In the genomic region with DNA sequence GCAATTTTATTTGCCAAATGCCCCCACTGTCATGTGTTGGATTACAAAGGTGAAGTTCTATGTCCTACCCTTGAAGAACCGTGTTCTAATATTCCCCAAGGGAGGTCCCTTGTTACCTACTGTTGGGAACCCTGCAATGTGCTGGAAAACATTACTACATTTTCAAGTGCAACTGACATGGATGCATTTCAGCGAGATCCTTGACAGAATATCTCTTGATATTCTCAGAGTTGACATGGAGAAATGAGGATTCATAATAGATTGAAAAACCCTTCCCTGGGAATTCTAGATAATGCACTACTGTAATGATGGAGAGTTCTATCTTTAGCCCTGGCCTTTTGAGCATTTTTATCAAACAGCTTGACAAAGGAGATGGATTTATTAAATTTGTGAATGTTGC, we compare ENCODE assay signal across 26 cellular contexts.
DNase-seq lines count a peak whose midpoint lies in the region; ATAC-seq, FAIRE-seq and TF ChIP-seq lines count a peak whose summit lies in the region.
"Had no signal": no experiment of that assay in that cellular context is flagged by ENCODE, and none has a peak within 500 bp of the region (broad histone marks: within the 10 kb centered on the region; RNA-seq: fewer than 3 reads in every experiment).

No MANE protein-coding gene starts in this region.

- intact Hi-C loops in Right ventricle myocardium inferior (cut with DNase I) (no loop called here), left cardiac atrium (cut with DNase I) (no loop called here), heart left ventricle (cut with DNase I) (no loop called here), cardiac septum (cut with DNase I) (no loop called here), left ventricle myocardium superior (cut with micrococcal nuclease) (no loop called here)

- H3K4me3 ChIP-seq in heart left ventricle (no peak overlapping the region), HEK293 (ENCODE audit: low read depth, low read length) (no peak overlapping the region)
- H3K4me3 ChIP-seq: A549, BLaER1, GM12878 had no signal

- 31 to 44% (median 39%) methylated on average over 2 of the region's 2 CpGs for WGBS in heart left ventricle, 4 donors

- H3K27ac ChIP-seq in heart left ventricle (peak overlapping the region in 5 of 12 donors; percentile 16 to 47 (median 39)), HEK293 (ENCODE audit: extremely low read depth, low read depth, low read length) (no peak overlapping the region)
- H3K27ac ChIP-seq: 22Rv1, A549, BLaER1 had no signal

- POLR2A ChIA-PET in HEK293 (lab: Yijun Ruan, JAX), result no interaction called here

- H3K9me3 ChIP-seq in heart left ventricle, result no peaks in the 10 kb centered on the region
- no peaks in the 10 kb centered on the region for H3K9me3 ChIP-seq in HEK293 (ENCODE audit: control insufficient read depth, insufficient read depth, low read depth, low read length)
- H3K9me3 ChIP-seq: A549, BLaER1 had no signal

- DNase-seq in Right ventricle myocardium inferior (ENCODE audit: missing footprints) (no peak), left cardiac atrium (no peak), heart left ventricle (no peak), cardiac septum (ENCODE audit: low spot score) (no peak), left ventricle myocardium superior (no peak), GM12892 (ENCODE audit: insufficient read length) (no peak)
- DNase-seq in central memory CD4-positive, alpha-beta T cell, result no peak
- DNase-seq: AML-193; C1 segment of cervical spinal cord; CD4-positive, alpha-beta memory T cell; CD4-positive, CD25-positive, alpha-beta regulatory T cell; CD8-positive, alpha-beta memory T cell; COR-L47; DMS 273 treated with DMSO at 0.1 percent for 48 hours; DMS153; DMS53; DMS79; DND-41; EL; GDM1 had no signal

- no peaks in the 10 kb centered on the region for H3K36me3 ChIP-seq in heart left ventricle
- H3K36me3 ChIP-seq in HEK293 (ENCODE audit: control insufficient read depth in 2 of 2, insufficient read depth in 1 of 2, low read length in 2 of 2), result no peaks in the 10 kb centered on the region
- H3K36me3 ChIP-seq: BLaER1 had no signal

- no peak for FAIRE-seq in GM12892 (lab: Jason Lieb, UNC)
- FAIRE-seq: A549, GM12878, GM19239 had no signal

- no peaks in the 10 kb centered on the region for H3K27me3 ChIP-seq in heart left ventricle
- H3K27me3 ChIP-seq: BLaER1 had no signal

- no peak for TF ChIP-seq CTCF in heart left ventricle (IDR thresholded peaks at IDR 0.05)
- TF ChIP-seq CTCF in HEK293 (tag by site-specific recombination; IDR thresholded peaks at IDR 0.05), result no peak

- TF ChIP-seq POLR2A in heart left ventricle (IDR thresholded peaks at IDR 0.05) (no peak), GM12892 (IDR thresholded peaks at IDR 0.05; ENCODE audit: low read depth, low read length) (no peak)

- H3K4me1 ChIP-seq in heart left ventricle (peaks cover 0 to 61% (median 32%) of the 10 kb centered on the region in 12 donors), HEK293 (ENCODE audit: control insufficient read depth, insufficient read depth, low read length) (no peaks in the 10 kb centered on the region; the same call in 1 of the 2 replicates)
- H3K4me1 ChIP-seq: A549 had no signal

- CTCF ChIA-PET in HEK293 (lab: Yijun Ruan, JAX), result no interaction called here

- ATAC-seq in Right ventricle myocardium inferior (peak; percentile 15), left cardiac atrium (no peak), heart left ventricle (peak in 3 of 4 donors; percentile 34 to 68 (median 62)), left ventricle myocardium superior (peak; percentile 62)
- ATAC-seq: A549 had no signal

TF ChIP-seq in HEK293, 187 proteins besides CTCF, POLR2A, EP300 and RAD21:
- TF ChIP-seq, protein P1, sequence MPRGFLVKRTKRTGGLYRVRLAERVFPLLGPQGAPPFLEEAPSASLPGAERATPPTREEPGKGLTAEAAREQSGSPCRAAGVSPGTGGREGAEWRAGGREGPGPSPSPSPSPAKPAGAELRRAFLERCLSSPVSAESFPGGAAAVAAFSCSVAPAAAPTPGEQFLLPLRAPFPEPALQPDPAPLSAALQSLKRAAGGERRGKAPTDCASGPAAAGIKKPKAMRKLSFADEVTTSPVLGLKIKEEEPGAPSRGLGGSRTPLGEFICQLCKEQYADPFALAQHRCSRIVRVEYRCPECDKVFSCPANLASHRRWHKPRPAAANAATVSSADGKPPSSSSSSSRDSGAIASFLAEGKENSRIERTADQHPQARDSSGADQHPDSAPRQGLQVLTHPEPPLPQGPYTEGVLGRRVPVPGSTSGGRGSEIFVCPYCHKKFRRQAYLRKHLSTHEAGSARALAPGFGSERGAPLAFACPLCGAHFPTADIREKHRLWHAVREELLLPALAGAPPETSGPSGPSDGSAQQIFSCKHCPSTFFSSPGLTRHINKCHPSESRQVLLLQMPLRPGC (tag by site-specific recombination; IDR thresholded peaks at IDR 0.05), result no peak
- TF ChIP-seq ZNF391 (tag by site-specific recombination; IDR thresholded peaks at IDR 0.05; ENCODE audit: borderline replicate concordance, low read depth) (no peak), ZNF350 (tag by site-specific recombination; IDR thresholded peaks at IDR 0.05) (no peak), KLF16 (tag by site-specific recombination; IDR thresholded peaks at IDR 0.05) (no peak), OSR2 (tag by site-specific recombination; IDR thresholded peaks at IDR 0.05) (peak; percentile 36; the same call in 1 of the 2 replicates), ZBTB20 (tag by site-specific recombination; IDR thresholded peaks at IDR 0.05) (no peak), ZIC2 (tag by site-specific recombination; IDR thresholded peaks at IDR 0.05) (peak; percentile 21; the same call in 1 of the 2 replicates)
TF ChIP-seq in HEK293: peak in this region for 2.

Comparison
In these comparisons a context has a peak if more than half of its experiments do, and no peak if none do; other contexts are left out.
1. ATAC-seq: peak in Right ventricle myocardium inferior (single experiment), heart left ventricle (3 of 4) and left ventricle myocardium superior (single experiment); none in left cardiac atrium (0 of 2).